28 cellular contexts compared by ENCODE assay signal in genomic region chr17:30176845-30177244, GRCh38. TPM values are rescaled to one million over a fixed set of nuclear protein-coding genes. Genes with fewer than 3 reads are reported as not detected.
"Had no signal": no experiment of that assay in that cellular context is flagged by ENCODE, and none has a peak within 500 bp of the region (broad histone marks: within the 10 kb centered on the region; RNA-seq: fewer than 3 reads in every experiment).

No MANE protein-coding gene starts in this region.

- H3K4me3 Mint-ChIP-seq: naive thymus-derived CD4-positive, alpha-beta T cell; natural killer cell; nephron; neural progenitor cell; stimulated activated effector memory CD8-positive, alpha-beta T cell treated with anti-CD3 and anti-CD28 coated beads, Interleukin-12 subunit alpha, Interleukin-12 subunit beta, amount 100 ng/mL, for 72 hours; stimulated activated naive B cell treated with anti-CD40 and anti-IgM and Interleukin-4, amounts not matched to agents 10 μg/mL and 1 μg/mL and 100 μg/mL, for 72 hours; stimulated activated naive CD8-positive, alpha-beta T cell treated with anti-CD3 and anti-CD28 coated beads, Interleukin-15, Interleukin-2, amounts not matched to agents 100 ng/mL and 50 ng/mL, for 24 hours; type B pancreatic cell had no signal

- H3K36me3 ChIP-seq: ovary, uterus had no signal

- H3K4me1 ChIP-seq: neural progenitor cell, parathyroid adenoma, psoas muscle, right lobe of liver, thyroid gland, tibial nerve, upper lobe of right lung, uterus had no signal

- H3K4me1 Mint-ChIP-seq: nephron, neural progenitor cell had no signal

- H3K27ac Mint-ChIP-seq: nephron; neural progenitor cell; progenitor cell of endocrine pancreas; stimulated activated effector memory CD8-positive, alpha-beta T cell treated with anti-CD3 and anti-CD28 coated beads, Interleukin-12 subunit alpha, Interleukin-12 subunit beta, amount 100 ng/mL, for 72 hours; stimulated activated naive B cell treated with anti-CD40 and anti-IgM and Interleukin-4, amounts not matched to agents 10 μg/mL and 1 μg/mL and 100 μg/mL, for 72 hours; type B pancreatic cell had no signal

- H3K27me3 Mint-ChIP-seq: naive thymus-derived CD4-positive, alpha-beta T cell; progenitor cell of endocrine pancreas; stimulated activated naive B cell treated with anti-CD40 and anti-IgM and Interleukin-4, amounts not matched to agents 10 μg/mL and 1 μg/mL and 100 μg/mL, for 72 hours; stimulated activated naive CD8-positive, alpha-beta T cell treated with anti-CD3 and anti-CD28 coated beads, Interleukin-15, Interleukin-2, amounts not matched to agents 100 ng/mL and 50 ng/mL, for 24 hours; type B pancreatic cell had no signal

- H3K4me3 ChIP-seq: neural progenitor cell, ovary, psoas muscle, right lobe of liver, skin epidermis, stomach, thoracic aorta, thyroid gland, tibial nerve, upper lobe of right lung, uterus had no signal

- H3K27ac ChIP-seq: neural progenitor cell, ovary, parathyroid adenoma, psoas muscle, right lobe of liver, skin epidermis, stomach, thoracic aorta, thyroid gland, tibial nerve, upper lobe of right lung, uterus had no signal

- H3K27me3 ChIP-seq: neural progenitor cell, ovary, right lobe of liver, stomach, thyroid gland, tibial nerve, upper lobe of right lung, uterus had no signal

- H3K9me3 ChIP-seq: ovary, psoas muscle, right lobe of liver, stomach, thoracic aorta, thyroid gland, tibial nerve, upper lobe of right lung, uterus had no signal

- ATAC-seq: naive thymus-derived CD4-positive, alpha-beta T cell; natural killer cell; psoas muscle; right cardiac atrium; right lobe of liver; stimulated activated effector memory CD8-positive, alpha-beta T cell treated with anti-CD3 and anti-CD28 coated beads, Interleukin-12 subunit alpha, Interleukin-12 subunit beta, amount 100 ng/mL, for 72 hours; stimulated activated naive B cell treated with anti-CD40 and anti-IgM and Interleukin-4, amounts not matched to agents 10 μg/mL and 1 μg/mL and 100 μg/mL, for 72 hours; upper lobe of right lung had no signal

- H3K36me3 Mint-ChIP-seq: natural killer cell had no signal

- DNase-seq: naive thymus-derived CD4-positive, alpha-beta T cell; natural killer cell; occipital lobe; ovary; posterior cingulate gyrus; psoas muscle; right cardiac atrium; right lobe of liver; stimulated activated CD4-positive, alpha-beta T cell treated with anti-CD3 and anti-CD28 coated beads, Interleukin-15, amount 100 ng/mL, for 24 hours; stimulated activated CD4-positive, alpha-beta T cell treated with anti-CD3 and anti-CD28 coated beads, Interleukin-2, amount 100 ng/mL, for 24 hours; stimulated activated CD4-positive, alpha-beta T cell treated with anti-CD3 and anti-CD28 coated beads, Interleukin-2, amount 100 ng/mL, for 48 hours; stimulated activated CD4-positive, alpha-beta T cell treated with anti-CD3 and anti-CD28 coated beads, Interleukin-4, amount 100 ng/mL, for 24 hours; stimulated activated naive B cell treated with anti-CD40 and anti-IgM and Interleukin-4, amounts not matched to agents 10 μg/mL and 1 μg/mL and 100 μg/mL, for 72 hours; stimulated activated naive CD4-positive, alpha-beta T cell treated with Interleukin-2 at 50 U/mL for 16 hours; stomach; thyroid gland; upper lobe of right lung; uterus had no signal

- H3K9ac ChIP-seq: neural progenitor cell, parathyroid adenoma had no signal

RNA-seq across cellular contexts. Expression of gene SLC6A4, which starts 58.7 kb away (rescaled TPM):
- total RNA-seq: psoas muscle, right lobe of liver had no signal
